Comparison of ENCODE assay signal across 10 cellular contexts in the genomic region with DNA sequence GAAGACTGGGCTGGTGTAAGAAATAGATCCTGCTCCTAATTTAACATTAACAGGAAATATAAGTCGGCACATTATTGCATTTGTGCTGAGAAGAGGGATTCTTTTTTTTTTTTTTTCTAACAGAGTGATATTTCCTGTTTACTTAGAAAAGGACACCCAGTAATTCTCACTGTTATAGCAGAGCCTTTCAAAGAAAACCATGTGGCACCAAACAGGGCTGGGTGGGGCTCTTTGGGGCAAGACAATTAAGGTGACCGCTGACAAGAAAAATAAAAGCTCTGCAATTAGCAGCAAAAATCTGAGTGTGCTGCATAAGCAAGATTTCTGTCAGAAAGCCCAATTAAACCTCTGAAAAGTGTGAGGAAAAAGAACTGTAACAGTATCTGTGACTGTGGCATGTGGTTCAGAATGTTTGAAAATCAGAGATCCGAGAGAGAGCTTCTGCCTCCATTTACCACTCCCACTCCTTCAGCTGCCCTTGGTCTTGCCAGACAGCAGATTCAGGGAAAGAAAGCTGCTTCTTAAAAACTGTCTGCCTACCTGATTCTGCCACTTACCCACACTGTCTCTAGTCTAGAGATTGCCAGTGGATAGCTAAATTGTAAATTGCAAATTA.
DNase-seq lines count a peak whose midpoint lies in the region; ATAC-seq and TF ChIP-seq lines count a peak whose summit lies in the region.
"Had no signal": no experiment of that assay in that cellular context is flagged by ENCODE, and none has a peak within 500 bp of the region (broad histone marks: within the 10 kb centered on the region; RNA-seq: fewer than 3 reads in every experiment).

No MANE protein-coding gene starts in this region.

- peak overlapping the region; percentile 72 for H3K27ac ChIP-seq in CD4-positive, CD25-positive, alpha-beta regulatory T cell (ENCODE audit: insufficient read depth, low read length, poor library complexity, severe bottlenecking)

- peak; percentile 95 to 97 for ATAC-seq in CD4-positive, CD25-positive, alpha-beta regulatory T cell (ENCODE audit: low read depth in 2 of 2)
- no peak for ATAC-seq in HG03139 (IDR thresholded peaks at IDR 0.05; ENCODE audit: unreplicated experiment)

- peaks cover 5% of the 10 kb centered on the region for H3K27me3 Mint-ChIP-seq in CD4-positive, CD25-positive, alpha-beta regulatory T cell
- no peaks in the 10 kb centered on the region for H3K27me3 Mint-ChIP-seq in nephron (ENCODE audit: low read depth)

- H3K36me3 Mint-ChIP-seq in CD4-positive, CD25-positive, alpha-beta regulatory T cell: peaks cover 7% of the 10 kb centered on the region
- H3K36me3 Mint-ChIP-seq in nephron (ENCODE audit: low read depth): peaks cover 4% of the 10 kb centered on the region

- H3K27me3 ChIP-seq in CD4-positive, CD25-positive, alpha-beta regulatory T cell (ENCODE audit: control insufficient read depth, insufficient read depth, low read length): no peaks in the 10 kb centered on the region

- H3K4me1 Mint-ChIP-seq in CD4-positive, CD25-positive, alpha-beta regulatory T cell: peaks cover 18 to 70% (median 52%) of the 10 kb centered on the region in 4 donors
- H3K4me1 Mint-ChIP-seq in nephron: peaks cover 38% of the 10 kb centered on the region

- peak overlapping the region; percentile 97 to 100 (median 98) for H3K27ac Mint-ChIP-seq in CD4-positive, CD25-positive, alpha-beta regulatory T cell
- H3K27ac Mint-ChIP-seq in nephron: peak overlapping the region; percentile 73 to 94 (median 84)

- DNase-seq in CD4-positive, CD25-positive, alpha-beta regulatory T cell: peak in 2 of 3 donors; percentile 61 to 95
- DNase-seq in NCI-H69 (lab: John Stamatoyannopoulos, UW): peak; percentile 37
- peak; percentile 43 for DNase-seq in central memory CD4-positive, alpha-beta T cell
- DNase-seq in germinal center (ENCODE audit: low spot score): no peak
- no peak for DNase-seq in NCI-H446 treated with DMSO at 0.1 percent for 48 hours (lab: John Stamatoyannopoulos, UW)
- no peak for DNase-seq in NCI-H345 (lab: John Stamatoyannopoulos, UW)
- DNase-seq: MG63 had no signal

- no peaks in the 10 kb centered on the region for H3K36me3 ChIP-seq in CD4-positive, CD25-positive, alpha-beta regulatory T cell (ENCODE audit: control insufficient read depth, insufficient read depth, low read length)
- H3K36me3 ChIP-seq: MG63, thoracic aorta had no signal

- H3K4me3 Mint-ChIP-seq in CD4-positive, CD25-positive, alpha-beta regulatory T cell: peak overlapping the region; percentile 46 to 87 (median 78)
- peak overlapping the region in 1 of 3 experiments; percentile 14 for H3K4me3 Mint-ChIP-seq in nephron

- peaks cover 57% of the 10 kb centered on the region for H3K4me1 ChIP-seq in CD4-positive, CD25-positive, alpha-beta regulatory T cell (ENCODE audit: control insufficient read depth, insufficient read depth, low read length, poor library complexity, severe bottlenecking)

- H3K9me3 Mint-ChIP-seq in CD4-positive, CD25-positive, alpha-beta regulatory T cell: peaks cover 0 to 12% (median 0%) of the 10 kb centered on the region in 7 donors
- H3K9me3 Mint-ChIP-seq in nephron: peaks cover 12% of the 10 kb centered on the region

- no peak for TF ChIP-seq CTCF in nephron (IDR thresholded peaks at IDR 0.05; ENCODE audit: unreplicated experiment in 3 of 3)

- H3K9me3 ChIP-seq in CD4-positive, CD25-positive, alpha-beta regulatory T cell (ENCODE audit: control insufficient read depth in 2 of 2, low read length in 2 of 2): no peaks in the 10 kb centered on the region
- H3K9me3 ChIP-seq: MG63, thoracic aorta had no signal

- H3K4me3 ChIP-seq in CD4-positive, CD25-positive, alpha-beta regulatory T cell (ENCODE audit: low read depth, low read length): peak overlapping the region; percentile 52
- H3K4me3 ChIP-seq: MG63, thoracic aorta had no signal

Comparison
In these comparisons a context has a peak if more than half of its experiments do, and no peak if none do; other contexts are left out.
1. DNase-seq: peak in CD4-positive, CD25-positive, alpha-beta regulatory T cell (2 of 3), NCI-H69 (single experiment) and central memory CD4-positive, alpha-beta T cell (single experiment); none in germinal center (single experiment), NCI-H446 treated with DMSO at 0.1 percent for 48 hours (single experiment) and NCI-H345 (single experiment).